33 cellular contexts compared by ENCODE assay signal in the genomic region with DNA sequence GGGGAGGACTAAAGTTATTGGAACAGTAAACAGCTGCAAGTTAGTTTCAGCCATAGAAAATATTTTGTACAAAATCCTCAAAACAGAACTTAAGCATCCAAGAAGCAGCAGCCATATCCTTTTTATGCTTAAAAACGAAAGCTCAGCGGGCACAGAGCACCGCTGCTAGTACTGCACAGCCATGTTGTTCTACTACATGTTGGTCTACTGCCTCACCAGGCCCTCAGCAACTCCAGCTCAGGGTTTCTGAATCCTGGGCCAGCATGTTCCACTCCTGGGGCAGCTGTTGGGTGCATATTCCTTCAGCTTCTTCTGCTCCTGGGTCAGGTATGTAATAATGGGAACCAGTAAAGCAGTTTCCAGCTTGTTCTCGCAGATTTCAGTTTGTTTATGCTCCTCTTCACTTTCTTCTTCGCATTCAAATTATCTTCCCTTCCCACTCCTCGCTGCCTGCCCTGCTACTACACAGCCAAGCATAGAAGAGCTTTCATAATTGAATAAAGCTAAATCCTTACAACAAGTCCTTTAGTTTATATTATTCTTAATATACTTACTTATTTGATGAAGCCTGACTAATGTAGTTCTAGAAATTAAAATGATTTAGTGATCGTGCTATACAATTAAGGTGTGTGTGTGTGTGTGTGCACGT.
DNase-seq lines count a peak whose midpoint lies in the region; ATAC-seq and TF ChIP-seq lines count a peak whose summit lies in the region.
"Had no signal": no experiment of that assay in that cellular context is flagged by ENCODE, and none has a peak within 500 bp of the region (broad histone marks: within the 10 kb centered on the region; RNA-seq: fewer than 3 reads in every experiment).

No MANE protein-coding gene starts in this region.

- H3K4me3 ChIP-seq in mesenchymal stem cell (ENCODE audit: insufficient read depth in 1 of 2, low read depth in 1 of 2, low read length in 2 of 2): no peak overlapping the region
- H3K4me3 ChIP-seq: dorsolateral prefrontal cortex, gastrocnemius medialis had no signal

- H3K79me1 ChIP-seq in mesenchymal stem cell (replicated peaks; ENCODE audit: low read length, poor library complexity, severe bottlenecking): no peaks in the 10 kb centered on the region

- H3K4me1 Mint-ChIP-seq in type B pancreatic cell (ENCODE audit: unreplicated experiment): peaks cover 4% of the 10 kb centered on the region
- no peaks in the 10 kb centered on the region for H3K4me1 Mint-ChIP-seq in T-helper 17 cell
- H3K4me1 Mint-ChIP-seq: immature natural killer cell; memory B cell; stimulated activated effector memory CD8-positive, alpha-beta T cell treated with anti-CD3 and anti-CD28 coated beads, Interleukin-12 subunit alpha, Interleukin-12 subunit beta, amount 100 ng/mL, for 72 hours; T-cell had no signal

- H3K18ac ChIP-seq in mesenchymal stem cell (ENCODE audit: low read depth in 1 of 2, low read length in 2 of 2): no peak overlapping the region

- no peak overlapping the region for H3K27ac Mint-ChIP-seq in type B pancreatic cell
- no peak overlapping the region for H3K27ac Mint-ChIP-seq in T-helper 17 cell
- H3K27ac Mint-ChIP-seq: immature natural killer cell; memory B cell; stimulated activated effector memory CD8-positive, alpha-beta T cell treated with anti-CD3 and anti-CD28 coated beads, Interleukin-12 subunit alpha, Interleukin-12 subunit beta, amount 100 ng/mL, for 72 hours; T-cell had no signal

- no peak overlapping the region for H2BK12ac ChIP-seq in mesenchymal stem cell (ENCODE audit: low read length in 2 of 2)

- H3K9me3 ChIP-seq in mesenchymal stem cell (ENCODE audit: control insufficient read depth, low read length) (peaks cover 10% of the 10 kb centered on the region), T-helper 17 cell (ENCODE audit: control insufficient read depth, low read length, poor library complexity, severe bottlenecking) (no peaks in the 10 kb centered on the region)
- H3K9me3 ChIP-seq: gastrocnemius medialis had no signal

- no peaks in the 10 kb centered on the region for H3K27me3 Mint-ChIP-seq in type B pancreatic cell
- H3K27me3 Mint-ChIP-seq in T-helper 17 cell: no peaks in the 10 kb centered on the region
- H3K27me3 Mint-ChIP-seq: memory B cell, T-cell had no signal

- no peak overlapping the region for H2BK120ac ChIP-seq in mesenchymal stem cell (ENCODE audit: low read depth, low read length)

- H3K36me3 Mint-ChIP-seq in type B pancreatic cell (no peaks in the 10 kb centered on the region), T-helper 17 cell (ENCODE audit: low read depth) (no peaks in the 10 kb centered on the region)
- H3K36me3 Mint-ChIP-seq: immature natural killer cell; memory B cell; stimulated activated effector memory CD8-positive, alpha-beta T cell treated with anti-CD3 and anti-CD28 coated beads, Interleukin-12 subunit alpha, Interleukin-12 subunit beta, amount 100 ng/mL, for 72 hours; T-cell had no signal

- H4K91ac ChIP-seq in mesenchymal stem cell (ENCODE audit: low read length): no peak overlapping the region

- no peak overlapping the region for H3K4ac ChIP-seq in mesenchymal stem cell (ENCODE audit: low read depth in 1 of 2, low read length in 2 of 2)

- H3K9me3 Mint-ChIP-seq in type B pancreatic cell: peaks cover 5% of the 10 kb centered on the region

- H2BK5ac ChIP-seq in mesenchymal stem cell (ENCODE audit: low read depth, low read length, poor library complexity, severe bottlenecking): peak overlapping the region; percentile 40

- H3K4me1 ChIP-seq in mesenchymal stem cell (ENCODE audit: control insufficient read depth, insufficient read depth, low read depth, low read length): no peaks in the 10 kb centered on the region
- H3K4me1 ChIP-seq: gastrocnemius medialis had no signal

- WGBS in mesenchymal stem cell: 85% methylated on average over 8 of the region's 8 CpGs

- peak overlapping the region in 1 of 2 experiments; percentile 41 for H3K14ac ChIP-seq in mesenchymal stem cell (ENCODE audit: low read length in 2 of 2)

- DNase-seq in NCI-H2227 treated with DMSO at 0.1 percent for 48 hours (lab: John Stamatoyannopoulos, UW) (peak; percentile 31), mesenchymal stem cell (no peak), type B pancreatic cell (ENCODE audit: extremely low spot score, unreplicated experiment) (no peak), NCI-H526 (lab: John Stamatoyannopoulos, UW) (no peak), T-helper 17 cell (no peak)
- no peak for DNase-seq in stimulated activated CD4-positive, alpha-beta T cell treated with anti-CD3 and anti-CD28 coated beads, Interleukin-4, amount 100 ng/mL, for 1 hour
- DNase-seq: activated CD4-positive, alpha-beta T cell treated with anti-CD3 and anti-CD28 coated beads, Interleukin-2, amount 50 U/mL, for 48 hours; activated CD8-positive, alpha-beta memory T cell treated with anti-CD3 and anti-CD28 coated beads, Interleukin-2, amount 50 U/mL, for 4 hours; activated naive CD4-positive, alpha-beta T cell treated with anti-CD3 and anti-CD28 coated beads, Interleukin-2, amount 50 U/mL, for 16 hours; amniotic stem cell; brain microvascular endothelial cell; C1 segment of cervical spinal cord; COR-L47; DND-41; dorsolateral prefrontal cortex; gastrocnemius medialis; hippocampal formation; immature natural killer cell; NCI-H1092; NCI-H187 treated with DMSO at 0.1 percent for 48 hours; NCI-H69; right cardiac atrium; Right ventricle myocardium superior; stimulated activated CD4-positive, alpha-beta T cell treated with anti-CD3 and anti-CD28 coated beads, Interleukin-12 subunit alpha, Interleukin-12 subunit beta, amount 100 ng/mL, for 4 hours; stimulated activated CD4-positive, alpha-beta T cell treated with anti-CD3 and anti-CD28 coated beads, Interleukin-4, amount 100 ng/mL, for 24 hours; T-cell; trophoblast cell had no signal

- no peak overlapping the region for H2BK15ac ChIP-seq in mesenchymal stem cell (ENCODE audit: low read depth, poor library complexity, severe bottlenecking)

- H3K23ac ChIP-seq in mesenchymal stem cell (ENCODE audit: low read length in 2 of 2): no peak overlapping the region

- no peaks in the 10 kb centered on the region for H3K36me3 ChIP-seq in mesenchymal stem cell (ENCODE audit: control insufficient read depth in 1 of 2, insufficient read depth in 2 of 2, low read depth in 1 of 2, low read length in 2 of 2)
- H3K36me3 ChIP-seq: brain microvascular endothelial cell, gastrocnemius medialis had no signal

- no peak overlapping the region for H4K8ac ChIP-seq in mesenchymal stem cell (ENCODE audit: low read length)

- H2AK5ac ChIP-seq in mesenchymal stem cell (ENCODE audit: low read length, severe bottlenecking): no peak overlapping the region

- H3K4me2 ChIP-seq in mesenchymal stem cell (ENCODE audit: low read length, poor library complexity, severe bottlenecking): no peak overlapping the region

- ATAC-seq in GM18498 (IDR thresholded peaks at IDR 0.05; ENCODE audit: unreplicated experiment): peak; percentile 56
- ATAC-seq in HG02588 (IDR thresholded peaks at IDR 0.05; ENCODE audit: unreplicated experiment): peak; percentile 58
- no peak for ATAC-seq in T-helper 17 cell
- ATAC-seq: gastrocnemius medialis; HCT116; left lobe of liver; right cardiac atrium; stimulated activated effector memory CD8-positive, alpha-beta T cell treated with anti-CD3 and anti-CD28 coated beads, Interleukin-12 subunit alpha, Interleukin-12 subunit beta, amount 100 ng/mL, for 72 hours; T-cell had no signal

- H3K27me3 ChIP-seq in mesenchymal stem cell (ENCODE audit: control insufficient read depth in 1 of 2, insufficient read depth in 1 of 2, low read length in 2 of 2): no peaks in the 10 kb centered on the region
- H3K27me3 ChIP-seq: brain microvascular endothelial cell, dorsolateral prefrontal cortex, gastrocnemius medialis had no signal

- no peak for TF ChIP-seq CTCF in type B pancreatic cell (conservative IDR thresholded peaks at IDR 0.05)

- H3K9ac ChIP-seq in mesenchymal stem cell (ENCODE audit: low read length): no peak overlapping the region

- no peak overlapping the region for H3K27ac ChIP-seq in mesenchymal stem cell (ENCODE audit: low read length, poor library complexity, severe bottlenecking)
- H3K27ac ChIP-seq: brain microvascular endothelial cell, dorsolateral prefrontal cortex, gastrocnemius medialis had no signal

- no peak overlapping the region for H2AFZ ChIP-seq in mesenchymal stem cell (ENCODE audit: low read depth, low read length)

- H3K4me3 Mint-ChIP-seq in type B pancreatic cell (no peak overlapping the region), T-helper 17 cell (no peak overlapping the region)
- H3K4me3 Mint-ChIP-seq: immature natural killer cell; memory B cell; stimulated activated effector memory CD8-positive, alpha-beta T cell treated with anti-CD3 and anti-CD28 coated beads, Interleukin-12 subunit alpha, Interleukin-12 subunit beta, amount 100 ng/mL, for 72 hours; T-cell had no signal
